Comparison of ENCODE assay signal across 22 cellular contexts in the genomic region with DNA sequence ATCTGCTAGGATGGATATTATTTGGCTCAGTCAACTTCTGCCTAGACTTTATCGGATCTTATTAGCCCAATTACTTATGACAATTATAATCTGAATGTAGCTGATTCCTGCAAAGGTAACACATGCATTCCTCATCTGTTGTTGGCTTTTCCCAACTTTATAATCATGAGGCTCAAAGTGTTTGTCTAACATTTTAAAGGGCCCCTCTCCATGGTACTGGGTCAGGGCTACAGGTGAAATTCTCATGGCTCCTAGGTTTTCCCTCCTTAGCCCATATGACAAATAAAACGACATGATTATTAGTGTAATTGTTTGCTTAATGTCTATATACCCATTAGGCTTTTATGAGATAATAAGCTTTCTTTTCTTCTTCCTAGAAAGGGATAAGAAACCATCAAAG. TPM values are rescaled to one million over a fixed set of nuclear protein-coding genes. Genes with fewer than 3 reads are reported as not detected.
DNase-seq lines count a peak whose midpoint lies in the region; ATAC-seq and TF ChIP-seq lines count a peak whose summit lies in the region.
"Had no signal": no experiment of that assay in that cellular context is flagged by ENCODE, and none has a peak within 500 bp of the region (broad histone marks: within the 10 kb centered on the region; RNA-seq: fewer than 3 reads in every experiment).

No MANE protein-coding gene starts in this region.

- no peaks in the 10 kb centered on the region for H3K36me3 ChIP-seq in GM23338 (ENCODE audit: insufficient read depth)
- no peaks in the 10 kb centered on the region for H3K36me3 ChIP-seq in hepatocyte (replicated peaks; ENCODE audit: insufficient read depth, low read depth)
- H3K36me3 ChIP-seq: BLaER1 treated with 17β-estradiol and CSF1 and Interleukin-3, amounts not matched to agents 10 nM and 100 nM had no signal

- no peak for ATAC-seq in GM23338
- no peak for ATAC-seq in left ventricle myocardium superior
- ATAC-seq: CD8-positive, alpha-beta T cell; GM12878 had no signal

- H3K27me3 ChIP-seq in GM23338 (ENCODE audit: insufficient read depth) (no peaks in the 10 kb centered on the region), hepatocyte (peaks cover 3% of the 10 kb centered on the region)
- H3K27me3 ChIP-seq: BLaER1 treated with 17β-estradiol and CSF1 and Interleukin-3, amounts not matched to agents 10 nM and 100 nM had no signal

- no peaks in the 10 kb centered on the region for H3F3A ChIP-seq in GM23338 (replicated peaks; ENCODE audit: low read depth)

- no peaks in the 10 kb centered on the region for H3K9me3 ChIP-seq in hepatocyte (ENCODE audit: low read depth)
- H3K9me3 ChIP-seq: Caco-2 had no signal

- TF ChIP-seq EP300 in Ishikawa (IDR thresholded peaks at IDR 0.05; ENCODE audit: borderline replicate concordance): no peak

- peaks cover 21% of the 10 kb centered on the region for H3K4me1 ChIP-seq in GM23338 (ENCODE audit: insufficient read depth)
- H3K4me1 ChIP-seq in hepatocyte (ENCODE audit: insufficient read depth): no peaks in the 10 kb centered on the region
- H3K4me1 ChIP-seq: Caco-2 had no signal

- 75% methylated on average over 2 of the region's 2 CpGs for WGBS in hepatocyte (ENCODE audit: low lambda C conversion rate, missing lambda C conversion rate)

- H2AFZ ChIP-seq in GM23338 (no peak overlapping the region), hepatocyte (no peak overlapping the region)

- H3K4me2 ChIP-seq in GM23338 (no peak overlapping the region), hepatocyte (no peak overlapping the region)

- no peaks in the 10 kb centered on the region for H3K9me2 ChIP-seq in GM23338 (ENCODE audit: insufficient read depth)
- no peaks in the 10 kb centered on the region for H3K9me2 ChIP-seq in hepatocyte (replicated peaks; ENCODE audit: insufficient read depth)

- H3K4me3 ChIP-seq in GM23338 (no peak overlapping the region), hepatocyte (no peak overlapping the region)
- H3K4me3 ChIP-seq: BLaER1 treated with 17β-estradiol and CSF1 and Interleukin-3, amounts not matched to agents 10 nM and 100 nM; GM12878 had no signal

- H3K9me3 Mint-ChIP-seq in GM23338: no peaks in the 10 kb centered on the region
- H3K9me3 Mint-ChIP-seq: CD4-positive, alpha-beta T cell; CD8-positive, alpha-beta T cell had no signal

- H3K4me1 Mint-ChIP-seq in GM23338: peaks cover 21% of the 10 kb centered on the region

- no peak overlapping the region for H3K4me3 Mint-ChIP-seq in GM23338
- H3K4me3 Mint-ChIP-seq: B cell; CD4-positive, alpha-beta T cell; CD8-positive, alpha-beta T cell had no signal

- TF ChIP-seq RAD21 in Ishikawa (IDR thresholded peaks at IDR 0.05; ENCODE audit: low read depth): no peak

- H3K27ac Mint-ChIP-seq in GM23338: no peak overlapping the region
- H3K27ac Mint-ChIP-seq: B cell; CD4-positive, alpha-beta T cell; CD8-positive, alpha-beta T cell had no signal

- H3K27ac ChIP-seq in GM23338 (ENCODE audit: low read depth) (no peak overlapping the region), hepatocyte (no peak overlapping the region)
- H3K27ac ChIP-seq: C4-2B had no signal

- TF ChIP-seq CTCF in GM23338 (conservative IDR thresholded peaks at IDR 0.05; ENCODE audit: low read depth in 2 of 2): no peak
- TF ChIP-seq CTCF in hepatocyte (IDR thresholded peaks at IDR 0.05; ENCODE audit: poor library complexity): no peak

- H3K79me2 ChIP-seq in GM23338 (replicated peaks; ENCODE audit: insufficient read depth) (no peaks in the 10 kb centered on the region), hepatocyte (no peaks in the 10 kb centered on the region)

- intact Hi-C loops in left ventricle myocardium superior (cut with micrococcal nuclease): no loop called here

- peaks cover 6% of the 10 kb centered on the region for H3K27me3 Mint-ChIP-seq in GM23338 (ENCODE audit: insufficient read depth, low read depth, poor library complexity)

- H4K20me1 ChIP-seq in GM23338 (replicated peaks; ENCODE audit: insufficient read depth): no peaks in the 10 kb centered on the region
- no peaks in the 10 kb centered on the region for H4K20me1 ChIP-seq in hepatocyte (ENCODE audit: insufficient read depth, poor library complexity, severe bottlenecking)
- H4K20me1 ChIP-seq: BLaER1 treated with 17β-estradiol and CSF1 and Interleukin-3, amounts not matched to agents 10 nM and 100 nM had no signal

- DNase-seq in GM23338 (ENCODE audit: low spot score): no peak
- DNase-seq in left ventricle myocardium superior: no peak
- DNase-seq in NCI-H2227 treated with DMSO at 0.1 percent for 48 hours (lab: John Stamatoyannopoulos, UW): no peak
- no peak for DNase-seq in hepatocyte (ENCODE audit: low spot score)
- DNase-seq: 8988T; AML-193; Caco-2; Calu3; CD4-positive, alpha-beta T cell; CD8-positive, alpha-beta T cell; DMS53; DMS79; DND-41; EL; GDM1 had no signal

- H3K36me3 Mint-ChIP-seq in GM23338 (ENCODE audit: low read depth): no peaks in the 10 kb centered on the region

TF ChIP-seq in GM23338, 12 proteins besides CTCF, POLR2A, EP300 and RAD21 (continues in another document):
- no peak for TF ChIP-seq ETS1 (IDR thresholded peaks at IDR 0.05)
- TF ChIP-seq JUNB (IDR thresholded peaks at IDR 0.05; ENCODE audit: unreplicated experiment): no peak

TF ChIP-seq in Ishikawa, 13 proteins besides CTCF, POLR2A, EP300 and RAD21:
- TF ChIP-seq, protein P1, sequence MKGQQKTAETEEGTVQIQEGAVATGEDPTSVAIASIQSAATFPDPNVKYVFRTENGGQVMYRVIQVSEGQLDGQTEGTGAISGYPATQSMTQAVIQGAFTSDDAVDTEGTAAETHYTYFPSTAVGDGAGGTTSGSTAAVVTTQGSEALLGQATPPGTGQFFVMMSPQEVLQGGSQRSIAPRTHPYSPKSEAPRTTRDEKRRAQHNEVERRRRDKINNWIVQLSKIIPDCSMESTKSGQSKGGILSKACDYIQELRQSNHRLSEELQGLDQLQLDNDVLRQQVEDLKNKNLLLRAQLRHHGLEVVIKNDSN (IDR thresholded peaks at IDR 0.05): no peak
- TF ChIP-seq REST (IDR thresholded peaks at IDR 0.05; ENCODE audit: low read depth): peak; percentile 45; the same call in 1 of the 2 replicates

RNA-seq across cellular contexts. Expression of gene LRGUK, which starts 4.2 kb away (rescaled TPM):
- total RNA-seq in GM23338 (2014; rRNA removed; shearing (Covaris generic)): 3.8 and 7.1 TPM in 2 replicates
- 2.4 and 2.6 TPM in 2 replicates for polyA plus RNA-seq in GM23338 (2016; fragmentation: Nextera tagmentation; extraction: Ambion mirVana)
- 0.20 TPM for total RNA-seq in left ventricle myocardium superior
- total RNA-seq in hepatocyte: 0.73 and 2.4 TPM in 2 replicates
- polyA plus RNA-seq in hepatocyte: not detected in 2 replicates
- total RNA-seq: G401 had no signal
- polyA plus RNA-seq: BJ had no signal
